ENCODE assay signal across 8 cellular contexts in genomic region chr4:175560628-175561027, GRCh38.
DNase-seq lines count a peak whose midpoint lies in the region; ATAC-seq, FAIRE-seq and TF ChIP-seq lines count a peak whose summit lies in the region.

No MANE protein-coding gene starts in this region.

- H3K27ac ChIP-seq in GM12878 (ENCODE audit: control insufficient read depth, insufficient read depth) (no peak overlapping the region), left ventricle myocardium inferior (replicated peaks) (no peak overlapping the region)

- in situ Hi-C loops in GM12878 (cut with MboI): loop anchor here (25.0 kb wide), 2 partner anchors 327 to 777 kb away; no protein-coding TSS in a partner anchor

- peak; percentile 66 for TF ChIP-seq RAD21 in GM12878 (IDR thresholded peaks at IDR 0.05; ENCODE audit: insufficient read depth, low read depth, low read length)

- no peak overlapping the region for H3K4me2 ChIP-seq in GM12878 (ENCODE audit: control insufficient read depth, insufficient read depth)

- TF ChIP-seq POLR2A in GM12878 (IDR thresholded peaks at IDR 0.05; ENCODE audit: low read depth, low read length): no peak

- H3K4me3 ChIP-seq in GM12878 (no peak overlapping the region), left ventricle myocardium inferior (no peak overlapping the region)

- 0% methylated on average over 1 of the region's 1 CpG for WGBS in GM12878 (ENCODE audit: insufficient coverage, insufficient replicate concordance, low lambda C conversion rate, missing lambda C conversion rate)

- ATAC-seq in GM12878: peak; percentile 46; the same call in 2 of the 3 replicates
- ATAC-seq in GM21723 (IDR thresholded peaks at IDR 0.05; ENCODE audit: unreplicated experiment): no peak

- BruUV-seq in GM12878 (replicated peaks; lab: Mats Ljungman, UMichigan): no TSS peak

- H3K79me2 ChIP-seq in GM12878 (ENCODE audit: control insufficient read depth, insufficient read depth, low read length): no peaks in the 10 kb centered on the region

- peak; percentile 42 for FAIRE-seq in G401.6 (lab: Jason Lieb, UNC)
- no peak for FAIRE-seq in GM12878 (lab: Jason Lieb, UNC)

- no peak overlapping the region for H3K9ac ChIP-seq in GM12878 (ENCODE audit: control insufficient read depth, insufficient read depth, low read length)

- peak; percentile 33 to 72 for DNase-seq in NCI-H2081 (lab: John Stamatoyannopoulos, UW)
- DNase-seq in GM12878 (ENCODE audit: low read depth, low spot score): no peak
- DNase-seq in myocyte (ENCODE audit: low read depth): peak; percentile 57
- no peak for DNase-seq in SKM-1 treated with dmso at 0.1 percent for 144 hours (lab: John Stamatoyannopoulos, UW; ENCODE audit: unreplicated experiment)
- no peak for DNase-seq in left ventricle myocardium inferior
- no peak for DNase-seq in T-helper 9 cell

- H3K4me1 ChIP-seq in GM12878 (ENCODE audit: control insufficient read depth, insufficient read depth, low read length) (no peaks in the 10 kb centered on the region), left ventricle myocardium inferior (no peaks in the 10 kb centered on the region)

- CTCF ChIA-PET in GM12878 (lab: Yijun Ruan, JAX): interaction anchor here (0.6 to 2.0 kb wide), 2 partner anchors 331 to 780 kb away, joined by 3 to 7 read pairs; no protein-coding TSS in a partner anchor

- TF ChIP-seq EP300 in GM12878 (IDR thresholded peaks at IDR 0.05; ENCODE audit: borderline replicate concordance in 1 of 2, control insufficient read depth in 1 of 2, low read depth in 2 of 2, low read length in 2 of 2): no peak

- TF ChIP-seq CTCF in GM12878 (IDR thresholded peaks at IDR 0.05 in 2 of 3, conservative IDR thresholded peaks at IDR 0.05 in 1 of 3; ENCODE audit: control insufficient read depth in 2 of 3, extremely low read depth in 1 of 3, insufficient read depth in 1 of 3, low read depth in 3 of 3, low read length in 3 of 3) (peak in 2 of 3 experiments; percentile 13 to 50; a peak in 2 of 6 replicates), left ventricle myocardium inferior (IDR thresholded peaks at IDR 0.05; ENCODE audit: borderline replicate concordance) (no peak)

- RAD21 ChIA-PET in GM12878 (lab: Charles Lee; ENCODE audit: unreplicated experiment): interaction anchor here (1.9 kb wide), 1 partner anchor 331 kb away, joined by 5 read pairs; no protein-coding TSS in a partner anchor

- H3K27me3 ChIP-seq in GM12878 (replicated peaks in 1 of 2; ENCODE audit: control insufficient read depth in 2 of 2, insufficient read depth in 2 of 2, low read length in 1 of 2): no peaks in the 10 kb centered on the region
- H3K27me3 ChIP-seq in left ventricle myocardium inferior (ENCODE audit: low read depth): no peaks in the 10 kb centered on the region

- H3K9me3 ChIP-seq in GM12878 (replicated peaks; ENCODE audit: control insufficient read depth, insufficient read depth, low read length) (no peaks in the 10 kb centered on the region), left ventricle myocardium inferior (replicated peaks) (no peaks in the 10 kb centered on the region)

- SMC1A ChIA-PET in GM12878 (lab: Charles Lee; ENCODE audit: uncharacterized antibody, unreplicated experiment): interaction anchor here (0.6 to 4.0 kb wide), 2 partner anchors 331 to 765 kb away, joined by 3 to 10 read pairs; no protein-coding TSS in a partner anchor

- POLR2A ChIA-PET in GM12878 (lab: Charles Lee): no interaction called here

- no peak overlapping the region for H2AFZ ChIP-seq in GM12878 (ENCODE audit: control insufficient read depth, low read depth, low read length)

- H3K36me3 ChIP-seq in GM12878 (ENCODE audit: control insufficient read depth in 2 of 2, insufficient read depth in 2 of 2, low read length in 1 of 2) (no peaks in the 10 kb centered on the region), left ventricle myocardium inferior (no peaks in the 10 kb centered on the region)

- intact Hi-C loops in GM12878 (cut with micrococcal nuclease; ENCODE audit: unreplicated experiment) (loop anchor here (1.0 to 5.0 kb wide), 2 partner anchors 332 to 782 kb away; no protein-coding TSS in a partner anchor), left ventricle myocardium inferior (cut with micrococcal nuclease) (no loop called here)

- H4K20me1 ChIP-seq in GM12878 (ENCODE audit: control insufficient read depth, insufficient read depth): no peaks in the 10 kb centered on the region

TF ChIP-seq in GM12878, 131 proteins besides CTCF, POLR2A, EP300 and RAD21:
- TF ChIP-seq YY1 (IDR thresholded peaks at IDR 0.05; ENCODE audit: low read depth, low read length): peak; percentile 18; the same call in 1 of the 2 replicates
- no peak for TF ChIP-seq RB1 (IDR thresholded peaks at IDR 0.05; ENCODE audit: borderline replicate concordance)
- peak; percentile 50; the same call in 1 of the 2 replicates for TF ChIP-seq SMC3 (IDR thresholded peaks at IDR 0.05; ENCODE audit: borderline replicate concordance, low read length)
TF ChIP-seq in GM12878: peak in this region for 2.

Comparison
In these comparisons a context has a peak if more than half of its experiments do, and no peak if none do; other contexts are left out.
1. DNase-seq: peak in NCI-H2081 (2 of 2) and myocyte (single experiment); none in GM12878 (single experiment), SKM-1 treated with dmso at 0.1 percent for 144 hours (single experiment), left ventricle myocardium inferior (single experiment) and T-helper 9 cell (single experiment).